In the genomic region with DNA sequence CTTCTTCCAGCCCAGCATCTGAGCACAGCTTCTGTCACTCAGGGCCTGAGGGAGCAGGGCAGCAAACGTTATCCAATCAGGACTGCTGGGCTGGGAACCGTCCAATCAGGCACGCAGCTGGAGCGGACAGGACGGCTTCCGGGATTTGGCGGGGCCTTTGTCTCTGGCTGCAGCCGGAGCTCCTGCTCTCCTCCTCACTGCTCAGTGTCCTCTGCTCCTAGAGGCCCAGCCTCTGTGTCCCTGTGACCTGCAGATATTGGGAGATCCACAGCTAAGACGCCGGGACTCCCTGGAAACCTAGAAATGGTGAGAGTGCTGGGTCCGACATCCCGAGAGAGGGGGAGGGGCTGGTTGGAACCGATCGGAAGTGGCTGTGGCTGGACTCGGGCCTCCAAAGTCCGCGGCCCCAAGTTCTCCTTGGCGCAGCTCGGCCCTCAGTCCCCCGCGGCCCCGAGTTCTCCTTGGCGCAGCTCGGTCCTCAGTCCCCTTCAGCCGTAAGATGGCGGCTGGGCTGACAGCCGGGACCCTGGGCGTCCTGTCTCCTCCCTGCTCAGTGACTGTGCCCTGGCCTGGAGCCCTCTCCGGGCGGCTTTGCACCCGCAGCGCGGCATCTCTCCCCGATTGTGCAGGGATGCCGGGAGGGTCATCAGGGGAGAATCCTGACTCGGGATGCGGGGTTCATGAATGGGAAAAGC, we compare ENCODE assay signal across 1 cellular context.
TF ChIP-seq lines count a peak whose summit lies in the region.

Gene ZNF107, plus strand, starts transcription at position 154 of the 695 bp plus-strand sequence. Its CDS starts 150 bp downstream, at position 304.

TF ChIP-seq in HEK293, 187 proteins besides CTCF, POLR2A, EP300 and RAD21 (continued from another document):
- TF ChIP-seq, protein P1, sequence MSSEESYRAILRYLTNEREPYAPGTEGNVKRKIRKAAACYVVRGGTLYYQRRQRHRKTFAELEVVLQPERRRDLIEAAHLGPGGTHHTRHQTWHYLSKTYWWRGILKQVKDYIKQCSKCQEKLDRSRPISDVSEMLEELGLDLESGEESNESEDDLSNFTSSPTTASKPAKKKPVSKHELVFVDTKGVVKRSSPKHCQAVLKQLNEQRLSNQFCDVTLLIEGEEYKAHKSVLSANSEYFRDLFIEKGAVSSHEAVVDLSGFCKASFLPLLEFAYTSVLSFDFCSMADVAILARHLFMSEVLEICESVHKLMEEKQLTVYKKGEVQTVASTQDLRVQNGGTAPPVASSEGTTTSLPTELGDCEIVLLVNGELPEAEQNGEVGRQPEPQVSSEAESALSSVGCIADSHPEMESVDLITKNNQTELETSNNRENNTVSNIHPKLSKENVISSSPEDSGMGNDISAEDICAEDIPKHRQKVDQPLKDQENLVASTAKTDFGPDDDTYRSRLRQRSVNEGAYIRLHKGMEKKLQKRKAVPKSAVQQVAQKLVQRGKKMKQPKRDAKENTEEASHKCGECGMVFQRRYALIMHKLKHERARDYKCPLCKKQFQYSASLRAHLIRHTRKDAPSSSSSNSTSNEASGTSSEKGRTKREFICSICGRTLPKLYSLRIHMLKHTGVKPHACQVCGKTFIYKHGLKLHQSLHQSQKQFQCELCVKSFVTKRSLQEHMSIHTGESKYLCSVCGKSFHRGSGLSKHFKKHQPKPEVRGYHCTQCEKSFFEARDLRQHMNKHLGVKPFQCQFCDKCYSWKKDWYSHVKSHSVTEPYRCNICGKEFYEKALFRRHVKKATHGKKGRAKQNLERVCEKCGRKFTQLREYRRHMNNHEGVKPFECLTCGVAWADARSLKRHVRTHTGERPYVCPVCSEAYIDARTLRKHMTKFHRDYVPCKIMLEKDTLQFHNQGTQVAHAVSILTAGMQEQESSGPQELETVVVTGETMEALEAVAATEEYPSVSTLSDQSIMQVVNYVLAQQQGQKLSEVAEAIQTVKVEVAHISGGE (tag by site-specific recombination; conservative IDR thresholded peaks at IDR 0.05; ENCODE audit: low read depth), result peak; percentile 37; the same call in 1 of the 2 replicates
- TF ChIP-seq ZNF354C (tag by site-specific recombination; IDR thresholded peaks at IDR 0.05; ENCODE audit: borderline replicate concordance, low read depth) (no peak), YY1 (tag by site-specific recombination; IDR thresholded peaks at IDR 0.05) (peak; percentile 47; the same call in 1 of the 2 replicates), ZNF2 (tag by site-specific recombination; IDR thresholded peaks at IDR 0.05) (no peak), ZNF600 (tag by site-specific recombination; IDR thresholded peaks at IDR 0.05) (no peak), ZBTB26 (tag by site-specific recombination; optimal IDR thresholded peaks at IDR 0.05) (peak; percentile 33), ZBTB20 (tag by site-specific recombination; IDR thresholded peaks at IDR 0.05) (peak; percentile 27; the same call in 1 of the 2 replicates), ZBTB17 (tag by site-specific recombination; IDR thresholded peaks at IDR 0.05) (peak; percentile 88), ZNF843 (tag by site-specific recombination; IDR thresholded peaks at IDR 0.05) (no peak), ZNF521 (tag by site-specific recombination; IDR thresholded peaks at IDR 0.05) (no peak), ZNF544 (tag by site-specific recombination; IDR thresholded peaks at IDR 0.05) (no peak), ZNF350 (tag by site-specific recombination; IDR thresholded peaks at IDR 0.05) (0 out of 2 replicates have a peak, but pooled peaks have one; percentile 24), ZNF394 (tag by site-specific recombination; IDR thresholded peaks at IDR 0.05; ENCODE audit: borderline replicate concordance) (peak; percentile 13; the same call in 1 of the 2 replicates), SETDB1 (IDR thresholded peaks at IDR 0.05; ENCODE audit: insufficient read length, low read length) (no peak), ZXDB (tag by site-specific recombination; IDR thresholded peaks at IDR 0.05) (peak; percentile 55), ZNF175 (tag by site-specific recombination; IDR thresholded peaks at IDR 0.05) (no peak), ZBTB8A (tag by site-specific recombination; IDR thresholded peaks at IDR 0.05) (peak; percentile 46; the same call in 1 of the 2 replicates), ZNF366 (tag by site-specific recombination; conservative IDR thresholded peaks at IDR 0.05) (peak; percentile 60), ZNF416 (tag by site-specific recombination; IDR thresholded peaks at IDR 0.05) (no peak), OSR2 (tag by site-specific recombination; IDR thresholded peaks at IDR 0.05) (peak; percentile 65), SP2 (tag by site-specific recombination; IDR thresholded peaks at IDR 0.05) (peak; percentile 91), REPIN1 (tag by site-specific recombination; IDR thresholded peaks at IDR 0.05; ENCODE audit: low read depth) (no peak), KLF8 (tag by site-specific recombination; IDR thresholded peaks at IDR 0.05) (peak; percentile 41; the same call in 1 of the 2 replicates), KLF10 (tag by site-specific recombination; IDR thresholded peaks at IDR 0.05) (no peak), TRIM28 (IDR thresholded peaks at IDR 0.05; ENCODE audit: borderline replicate concordance, low read length) (no peak), ZNF621 (tag by site-specific recombination; IDR thresholded peaks at IDR 0.05) (peak; percentile 41; the same call in 1 of the 2 replicates)
- TF ChIP-seq, protein P2, sequence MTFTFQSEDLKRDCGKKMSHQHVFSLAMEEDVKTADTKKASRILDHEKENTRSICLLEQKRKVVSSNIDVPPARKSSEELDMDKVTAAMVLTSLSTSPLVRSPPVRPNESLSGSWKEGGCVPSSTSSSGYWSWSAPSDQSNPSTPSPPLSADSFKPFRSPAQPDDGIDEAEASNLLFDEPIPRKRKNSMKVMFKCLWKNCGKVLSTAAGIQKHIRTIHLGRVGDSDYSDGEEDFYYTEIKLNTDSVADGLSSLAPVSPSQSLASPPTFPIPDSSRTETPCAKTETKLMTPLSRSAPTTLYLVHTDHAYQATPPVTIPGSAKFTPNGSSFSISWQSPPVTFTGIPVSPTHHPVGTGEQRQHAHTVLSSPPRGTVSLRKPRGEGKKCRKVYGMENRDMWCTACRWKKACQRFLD (tag by site-specific recombination; IDR thresholded peaks at IDR 0.05), result no peak
TF ChIP-seq in HEK293: peak in this region for 22.
